1 cellular context compared by ENCODE assay signal in the genomic region with DNA sequence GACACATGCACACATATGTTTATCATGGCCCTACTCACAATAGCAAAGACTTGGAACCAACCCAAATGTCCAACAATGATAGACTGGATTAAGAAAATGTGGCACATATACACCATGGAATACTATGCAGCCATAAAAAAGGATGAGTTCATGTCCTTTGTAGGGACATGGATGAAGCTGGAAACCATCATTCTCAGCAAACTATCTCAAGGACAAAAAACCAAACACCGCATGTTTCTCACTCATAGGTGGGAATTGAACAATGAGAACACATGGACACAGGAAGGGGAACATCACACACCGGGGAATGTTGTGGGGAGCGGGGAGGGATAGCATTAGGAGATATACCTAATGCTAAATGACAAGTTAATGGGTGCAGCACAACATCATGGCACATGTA. TPM values are rescaled to one million over a fixed set of nuclear protein-coding genes. Genes with fewer than 3 reads are reported as not detected.
"Had no signal": no experiment of that assay in that cellular context is flagged by ENCODE, and none has a peak within 500 bp of the region (broad histone marks: within the 10 kb centered on the region; RNA-seq: fewer than 3 reads in every experiment).

No MANE protein-coding gene starts in this region.

RNA-seq across cellular contexts. Expression of a gene that starts 27.2 kb away (rescaled TPM):
- polyA plus RNA-seq: GM23338 had no signal
